In the genomic region with DNA sequence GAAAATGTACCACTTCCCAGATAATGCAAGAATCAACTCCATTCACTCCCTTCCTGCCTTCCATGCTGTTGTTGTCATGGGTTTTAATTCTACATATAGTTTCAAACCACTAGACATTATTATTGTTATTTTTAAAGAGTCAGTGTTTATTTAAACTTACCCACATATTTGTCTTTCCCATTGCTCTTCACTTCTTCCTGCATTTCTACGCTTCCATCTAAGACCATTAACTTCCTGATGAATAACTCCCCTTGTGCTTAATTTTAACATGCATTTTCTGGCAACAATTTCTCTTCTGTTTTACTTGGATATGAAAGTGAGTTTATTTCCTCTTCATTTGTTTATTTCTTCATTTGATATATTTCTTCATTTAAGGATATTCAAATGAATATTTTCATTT, we compare ENCODE assay signal across 16 cellular contexts.
DNase-seq lines count a peak whose midpoint lies in the region; ATAC-seq, FAIRE-seq and TF ChIP-seq lines count a peak whose summit lies in the region.
"Had no signal": no experiment of that assay in that cellular context is flagged by ENCODE, and none has a peak within 500 bp of the region (broad histone marks: within the 10 kb centered on the region; RNA-seq: fewer than 3 reads in every experiment).

No MANE protein-coding gene starts in this region.

- in situ Hi-C loops in brain microvascular endothelial cell (cut with HindIII; ENCODE audit: low pct_ligation_motif_present, low sequenced_read_pairs) = no loop called here

- H3K27ac ChIP-seq in brain microvascular endothelial cell = no peak overlapping the region
- no peak overlapping the region for H3K27ac ChIP-seq in osteoblast (ENCODE audit: low read depth, low read length)

- H3K79me2 ChIP-seq in osteoblast (ENCODE audit: insufficient read depth, low read length) = no peaks in the 10 kb centered on the region

- H3K9me3 ChIP-seq in osteoblast (ENCODE audit: low read depth, low read length) = no peaks in the 10 kb centered on the region
- H3K9me3 ChIP-seq: Caco-2 had no signal

- H3K4me2 ChIP-seq in osteoblast (ENCODE audit: insufficient read depth, low read length) = no peak overlapping the region
- H3K4me2 ChIP-seq: GM23338 had no signal

- DNase-seq in GM18507 (ENCODE audit: extremely low spot score, insufficient read length, low read depth) = no peak
- peak; percentile 2 for DNase-seq in brain microvascular endothelial cell
- DNase-seq in foreskin melanocyte = peak; percentile 70
- DNase-seq in osteoblast (ENCODE audit: insufficient read length, low spot score, missing footprints) = peak; percentile 11
- no peak for DNase-seq in glomerular visceral epithelial cell (ENCODE audit: extremely low spot score)
- DNase-seq in NCI-H146 treated with DMSO at 0.1 percent for 48 hours (lab: John Stamatoyannopoulos, UW; ENCODE audit: unreplicated experiment) = no peak
- DNase-seq: Caco-2; CD8-positive, alpha-beta T cell; DMS53; H7 had no signal

- H3K4me3 ChIP-seq in brain microvascular endothelial cell (ENCODE audit: low read depth, low read length) (no peak overlapping the region), osteoblast (ENCODE audit: insufficient read depth, low read length) (no peak overlapping the region)
- H3K4me3 ChIP-seq: GM12878, GM23338 had no signal

- no peak for ATAC-seq in GM18873 (IDR thresholded peaks at IDR 0.05; ENCODE audit: low FRiP score, unreplicated experiment)
- ATAC-seq: CD8-positive, alpha-beta T cell; GM12878; GM23338; HepG2 had no signal

- H2AFZ ChIP-seq in osteoblast (ENCODE audit: low read length) = no peak overlapping the region
- H2AFZ ChIP-seq: GM23338 had no signal

- H3K36me3 ChIP-seq in brain microvascular endothelial cell (replicated peaks) (no peaks in the 10 kb centered on the region), osteoblast (ENCODE audit: insufficient read depth, low read length) (no peaks in the 10 kb centered on the region)

- no peak for TF ChIP-seq CTCF in brain microvascular endothelial cell (IDR thresholded peaks at IDR 0.05; ENCODE audit: low read depth, low read length, missing control alignments)
- TF ChIP-seq CTCF in osteoblast (IDR thresholded peaks at IDR 0.05; ENCODE audit: extremely low read depth, low read depth, low read length) = no peak

- H4K20me1 ChIP-seq in osteoblast (ENCODE audit: insufficient read depth, low read length) = no peaks in the 10 kb centered on the region

- H3K27me3 ChIP-seq in brain microvascular endothelial cell (replicated peaks) = no peaks in the 10 kb centered on the region
- H3K27me3 ChIP-seq in osteoblast (ENCODE audit: insufficient read depth, low read length) = peaks cover 3% of the 10 kb centered on the region

- FAIRE-seq in GM18507 (lab: Jason Lieb, UNC) = peak; percentile 31
- FAIRE-seq: A204.1, GM12878, HepG2, HTR-8/SVneo had no signal

- no peaks in the 10 kb centered on the region for H3K4me1 ChIP-seq in osteoblast (ENCODE audit: insufficient read depth, low read length)
- H3K4me1 ChIP-seq: Caco-2 had no signal

Comparison
In these comparisons a context has a peak if more than half of its experiments do, and no peak if none do; other contexts are left out.
1. DNase-seq: peak in brain microvascular endothelial cell (single experiment), foreskin melanocyte (single experiment) and osteoblast (single experiment); none in GM18507 (single experiment), glomerular visceral epithelial cell (single experiment) and NCI-H146 treated with DMSO at 0.1 percent for 48 hours (single experiment).